ENCODE assay signal across 8 cellular contexts in genomic region chr1:208238710-208239517, GRCh38. TPM values are rescaled to one million over a fixed set of nuclear protein-coding genes. Genes with fewer than 3 reads are reported as not detected.
DNase-seq lines count a peak whose midpoint lies in the region; ATAC-seq, FAIRE-seq and TF ChIP-seq lines count a peak whose summit lies in the region.

No MANE protein-coding gene starts in this region.

- intact Hi-C loops in endothelial cell of umbilical vein (cut with micrococcal nuclease), result loop anchor here (1.0 to 5.0 kb wide), 7 partner anchors 38 to 487 kb away; partner anchors contain the start of gene CD46

- DNase-seq in EL (peak; percentile 60), Peyer's patch (no peak), endothelial cell of umbilical vein (ENCODE audit: low read depth, low spot score) (peak; percentile 76)

- dilution Hi-C loops in endothelial cell of umbilical vein (cut with MboI; ENCODE audit: extremely low pct_ligation_motif_present, low sequenced_read_pairs), result loop anchor here (5.0 to 25.0 kb wide), 2 partner anchors 57 to 102 kb away; no protein-coding TSS in a partner anchor

- no peaks in the 10 kb centered on the region for H3K9me1 ChIP-seq in endothelial cell of umbilical vein (replicated peaks; ENCODE audit: control insufficient read depth, extremely low read depth, insufficient read depth, low read length)

- peaks cover 100% of the 10 kb centered on the region for H3K79me2 ChIP-seq in endothelial cell of umbilical vein (ENCODE audit: control insufficient read depth, insufficient read depth, low read length)

- H3K9me3 ChIP-seq in Peyer's patch (no peaks in the 10 kb centered on the region), endothelial cell of umbilical vein (replicated peaks; ENCODE audit: control insufficient read depth, insufficient read depth, low read length) (no peaks in the 10 kb centered on the region), muscle layer of colon (ENCODE audit: low read length) (no peaks in the 10 kb centered on the region)

- H3K27ac ChIP-seq in Peyer's patch (peak overlapping the region; percentile 21 to 93 (median 68)), endothelial cell of umbilical vein (ENCODE audit: insufficient read depth, low read depth, low read length) (peak overlapping the region; percentile 97), muscle layer of colon (ENCODE audit: low read depth, low read length) (peak overlapping the region; percentile 17)

- POLR2A ChIA-PET in endothelial cell of umbilical vein (lab: Charles Lee), result interaction anchor here (0.6 to 3.6 kb wide), 2 partner anchors 31 to 44 kb away, joined by 4 to 17 read pairs; no protein-coding TSS in a partner anchor

- FAIRE-seq in endothelial cell of umbilical vein (lab: Jason Lieb, UNC), result peak; percentile 69

- TF ChIP-seq CTCF in Peyer's patch (IDR thresholded peaks at IDR 0.05) (peak in 5 of 6 experiments; percentile 19 to 58 (median 57)), endothelial cell of umbilical vein (IDR thresholded peaks at IDR 0.05; ENCODE audit: extremely low read depth in 1 of 2, insufficient read depth in 1 of 2, low read depth in 1 of 2, low read length in 2 of 2) (peak; percentile 78 to 87)

- H3K27me3 ChIP-seq in Peyer's patch, result no peaks in the 10 kb centered on the region
- H3K27me3 ChIP-seq in endothelial cell of umbilical vein (ENCODE audit: control insufficient read depth in 2 of 2, insufficient read depth in 2 of 2, low read length in 2 of 2), result no peaks in the 10 kb centered on the region
- no peaks in the 10 kb centered on the region for H3K27me3 ChIP-seq in muscle layer of colon (ENCODE audit: control insufficient read depth in 1 of 2, insufficient read depth in 2 of 2, low read length in 2 of 2)

- TF ChIP-seq POLR2A in Peyer's patch (IDR thresholded peaks at IDR 0.05) (no peak), endothelial cell of umbilical vein (IDR thresholded peaks at IDR 0.05; ENCODE audit: low read depth, low read length) (no peak)

- peak overlapping the region in 2 of 4 donors; percentile 72 to 89 for H3K4me3 ChIP-seq in Peyer's patch
- peak overlapping the region; percentile 14 to 96 (median 91) for H3K4me3 ChIP-seq in endothelial cell of umbilical vein (replicated peaks in 1 of 3; ENCODE audit: insufficient read depth in 1 of 3, low read depth in 1 of 3, low read length in 3 of 3)
- H3K4me3 ChIP-seq in muscle layer of colon (ENCODE audit: low read depth in 1 of 2, low read length in 2 of 2), result no peak overlapping the region

- ATAC-seq in HG02938 (IDR thresholded peaks at IDR 0.05; ENCODE audit: unreplicated experiment), result peak; percentile 47
- ATAC-seq in GM18520 (IDR thresholded peaks at IDR 0.05; ENCODE audit: unreplicated experiment), result no peak
- ATAC-seq in HG02610 (IDR thresholded peaks at IDR 0.05; ENCODE audit: unreplicated experiment), result no peak
- ATAC-seq in HG02763 (IDR thresholded peaks at IDR 0.05; ENCODE audit: unreplicated experiment), result no peak

- H3K4me1 ChIP-seq in Peyer's patch, result peaks cover 3 to 81% (median 10%) of the 10 kb centered on the region in 4 donors
- peaks cover 74% of the 10 kb centered on the region for H3K4me1 ChIP-seq in endothelial cell of umbilical vein (ENCODE audit: control insufficient read depth, extremely low read depth, insufficient read depth, low read length)
- H3K4me1 ChIP-seq in muscle layer of colon (ENCODE audit: insufficient read depth, low read length), result peaks cover 45% of the 10 kb centered on the region

- H2AFZ ChIP-seq in endothelial cell of umbilical vein (ENCODE audit: low read depth, low read length), result no peak overlapping the region

- peak overlapping the region; percentile 90 for H3K4me2 ChIP-seq in endothelial cell of umbilical vein (ENCODE audit: insufficient read depth, low read length)

- CTCF ChIA-PET in endothelial cell of umbilical vein (lab: Charles Lee), result interaction anchor here (0.6 to 15.2 kb wide), 36 partner anchors 9 to 370 kb away, joined by 3 to 714 read pairs (median 5); no protein-coding TSS in a partner anchor

- H3K36me3 ChIP-seq in Peyer's patch (no peaks in the 10 kb centered on the region), endothelial cell of umbilical vein (ENCODE audit: control insufficient read depth in 2 of 2, extremely low read depth in 1 of 2, insufficient read depth in 2 of 2, low read length in 2 of 2) (peaks cover 3 to 12% of the 10 kb centered on the region in 2 experiments), muscle layer of colon (ENCODE audit: insufficient read depth, low read length) (no peaks in the 10 kb centered on the region)

- H4K20me1 ChIP-seq in endothelial cell of umbilical vein (replicated peaks; ENCODE audit: control insufficient read depth, extremely low read depth, insufficient read depth, low read length), result no peaks in the 10 kb centered on the region

- BruUV-seq in endothelial cell of umbilical vein (replicated peaks; lab: Mats Ljungman, UMichigan), result no TSS peak

- H3K9ac ChIP-seq in endothelial cell of umbilical vein (replicated peaks; ENCODE audit: extremely low read depth, insufficient read depth, low read length) (peak overlapping the region; percentile 97), muscle layer of colon (ENCODE audit: low read length) (no peak overlapping the region)

TF ChIP-seq in endothelial cell of umbilical vein, 7 proteins besides CTCF, POLR2A, EP300 and RAD21:
- TF ChIP-seq GATA2 (IDR thresholded peaks at IDR 0.05; ENCODE audit: insufficient read depth, insufficient read length, low read depth, low read length) (no peak), POLR2AphosphoS5 (IDR thresholded peaks at IDR 0.05; ENCODE audit: insufficient read depth, low read depth, low read length) (no peak), EZH2 (IDR thresholded peaks at IDR 0.05; ENCODE audit: borderline replicate concordance, low read depth, low read length, severe bottlenecking) (no peak), FOS (IDR thresholded peaks at IDR 0.05; ENCODE audit: borderline replicate concordance, insufficient read depth, low read length) (no peak), MYC (IDR thresholded peaks at IDR 0.05; ENCODE audit: low read depth, low read length) (no peak), MAX (IDR thresholded peaks at IDR 0.05; ENCODE audit: insufficient read depth, insufficient read length) (no peak), JUN (IDR thresholded peaks at IDR 0.05; ENCODE audit: borderline replicate concordance, insufficient read depth, insufficient read length, low read depth) (no peak)
TF ChIP-seq in endothelial cell of umbilical vein: peak in this region for 0.

RNA-seq across cellular contexts. Expression of gene PLXNA2, which starts 5.3 kb away (rescaled TPM):
- 10 to 100 TPM; 51.5 to 70.2 (median 62.5) TPM for total RNA-seq in Peyer's patch
- 229 and 302 TPM in 2 replicates for total RNA-seq in endothelial cell of umbilical vein
- 42.6 and 43.3 TPM in 2 replicates for polyA plus RNA-seq in endothelial cell of umbilical vein
- polyA plus RNA-seq in endothelial cell of umbilical vein (2011; cell fraction: cytosol; rRNA removed), result 45.8 and 46.2 TPM in 2 replicates
- polyA plus RNA-seq in endothelial cell of umbilical vein (2011; cell fraction: nucleus; rRNA removed), result 246 and 252 TPM in 2 replicates
- polyA plus RNA-seq in endothelial cell of umbilical vein (2012), result 71.3 and 100 TPM in 2 replicates
- 148 and 179 TPM in 2 replicates for polyA minus RNA-seq in endothelial cell of umbilical vein
- polyA minus RNA-seq in endothelial cell of umbilical vein (2011; cell fraction: cytosol; rRNA and poly(A)+ RNA removed), result 4.7 TPM
- 206 and 227 TPM in 2 replicates for polyA minus RNA-seq in endothelial cell of umbilical vein (2011; cell fraction: nucleus; rRNA and poly(A)+ RNA removed)

Comparison
In these comparisons a context has a peak if more than half of its experiments do, and no peak if none do; other contexts are left out.
1. DNase-seq: peak in EL (single experiment) and endothelial cell of umbilical vein (single experiment); none in Peyer's patch (0 of 3).
2. H3K27ac ChIP-seq: peak in every context shown above with its lines; median percentile 97 in endothelial cell of umbilical vein; 68 in Peyer's patch; 17 in muscle layer of colon.
3. H3K4me3 ChIP-seq: peak in endothelial cell of umbilical vein (3 of 3); none in muscle layer of colon (0 of 2).